8 cellular contexts compared by ENCODE assay signal in genomic region chr17:50064253-50064991, GRCh38. TPM values are rescaled to one million over a fixed set of nuclear protein-coding genes. Genes with fewer than 3 reads are reported as not detected.
DNase-seq lines count a peak whose midpoint lies in the region; ATAC-seq, FAIRE-seq and TF ChIP-seq lines count a peak whose summit lies in the region.

No MANE protein-coding gene starts in this region.

- H3K4me3 ChIP-seq in HFF-Myc (replicated peaks; ENCODE audit: low read depth, low read length) (no peak overlapping the region), astrocyte of the cerebellum (ENCODE audit: low read depth, low read length) (no peak overlapping the region), kidney (ENCODE audit: low read length in 2 of 2) (no peak overlapping the region)

- TF ChIP-seq CTCF in HFF-Myc (IDR thresholded peaks at IDR 0.05; ENCODE audit: low read depth, low read length, missing control alignments) (no peak), astrocyte of the cerebellum (IDR thresholded peaks at IDR 0.05; ENCODE audit: low read depth, low read length, missing control alignments) (no peak), kidney (IDR thresholded peaks at IDR 0.05; ENCODE audit: borderline replicate concordance, extremely low read depth, insufficient read depth) (no peak)

- H3K4me1 ChIP-seq in kidney (ENCODE audit: control insufficient read depth in 1 of 2, insufficient read depth in 1 of 2, low read depth in 1 of 2, low read length in 2 of 2) = peaks cover 49 to 50% of the 10 kb centered on the region in 2 donors

- in situ Hi-C loops in astrocyte of the cerebellum (cut with HindIII; ENCODE audit: low sequenced_read_pairs) = no loop called here

- ATAC-seq in GM19455 (IDR thresholded peaks at IDR 0.05; ENCODE audit: unreplicated experiment) = no peak
- no peak for ATAC-seq in GM19023 (IDR thresholded peaks at IDR 0.05; ENCODE audit: unreplicated experiment)

- H3K9me3 ChIP-seq in kidney (ENCODE audit: control insufficient read depth in 1 of 2, low read length in 2 of 2) = no peaks in the 10 kb centered on the region

- peak overlapping the region; percentile 66 to 89 for H3K27ac ChIP-seq in kidney (ENCODE audit: low read depth in 2 of 2, low read length in 2 of 2)

- peaks cover 0 to 10% of the 10 kb centered on the region in 2 donors for H3K36me3 ChIP-seq in kidney (ENCODE audit: control insufficient read depth in 1 of 2, insufficient read depth in 2 of 2, low read length in 2 of 2)

- no peak for FAIRE-seq in kidney (lab: Jason Lieb, UNC)

- H3K9ac ChIP-seq in kidney (ENCODE audit: low read length in 2 of 2) = peak overlapping the region; percentile 1 to 75

- intact Hi-C loops in kidney (cut with DNase I) = no loop called here

- DNase-seq in HFF-Myc (ENCODE audit: extremely low read depth, low read depth) = peak; percentile 78
- DNase-seq in astrocyte of the cerebellum (ENCODE audit: low read depth) = peak; percentile 50
- peak; percentile 94 for DNase-seq in kidney
- peak; percentile 87 for DNase-seq in stromal cell of bone marrow (ENCODE audit: low read depth)
- no peak for DNase-seq in activated gamma-delta T cell treated with Interleukin-2 at 50 U/mL for 16 hours
- DNase-seq in NCI-H69 (lab: John Stamatoyannopoulos, UW) = no peak

RNA-seq across cellular contexts. Expression of gene ITGA3, which starts 8.5 kb away (rescaled TPM):
- total RNA-seq in kidney = 367 TPM
- polyA plus RNA-seq in kidney (ENCODE audit: insufficient read depth, low read depth, low replicate concordance) = 117 TPM

RNA-seq across cellular contexts. Expression of gene PDK2, which starts 30.7 kb away (rescaled TPM):
- total RNA-seq in kidney = 41.9 TPM
- polyA plus RNA-seq in kidney (ENCODE audit: insufficient read depth, low read depth, low replicate concordance) = 121 TPM

Comparison
In these comparisons a context has a peak if more than half of its experiments do, and no peak if none do; other contexts are left out.
1. DNase-seq: peak in HFF-Myc (single experiment), astrocyte of the cerebellum (single experiment), kidney (single experiment) and stromal cell of bone marrow (single experiment); none in activated gamma-delta T cell treated with Interleukin-2 at 50 U/mL for 16 hours (single experiment) and NCI-H69 (single experiment).